ENCODE assay signal across 23 cellular contexts in genomic region chr1:217059401-217059800, GRCh38.
"Had no signal": no experiment of that assay in that cellular context is flagged by ENCODE, and none has a peak within 500 bp of the region (broad histone marks: within the 10 kb centered on the region; RNA-seq: fewer than 3 reads in every experiment).

No MANE protein-coding gene starts in this region.

- ATAC-seq: activated CD8-positive, alpha-beta T cell treated with anti-CD3 and anti-CD28 coated beads, Interleukin-2, amount 10 ng/mL, durations not matched to agents 7 days and 5 days; SK-N-SH treated with all-trans-retinoic acid at 6 μM for 48 hours had no signal

- H3K27ac ChIP-seq: adrenal gland, KMS-11, SJSA1 had no signal

- H3K4me2 ChIP-seq: KMS-11 had no signal

- H3K27ac Mint-ChIP-seq: activated CD8-positive, alpha-beta T cell treated with anti-CD3 and anti-CD28 coated beads, Interleukin-2, amount 10 ng/mL, durations not matched to agents 7 days and 5 days; activated naive CD8-positive, alpha-beta T cell treated with anti-CD3 and anti-CD28 coated beads, Interleukin-2, amount 10 ng/mL, durations not matched to agents 7 days and 5 days; T-helper 1 cell treated with Interleukin-12 subunit alpha and Interleukin-12 subunit beta and Interleukin-4 antibody, amounts not matched to agents 30 μg/mL and 1 μg/mL, for 36 hours had no signal

- H3K27me3 ChIP-seq: adrenal gland, SJSA1 had no signal

- H3K4me3 ChIP-seq: adrenal gland, SJSA1 had no signal

- H3K4me1 Mint-ChIP-seq: activated naive CD8-positive, alpha-beta T cell treated with anti-CD3 and anti-CD28 coated beads, Interleukin-2, amount 10 ng/mL, durations not matched to agents 7 days and 5 days had no signal

- DNase-seq: activated CD4-positive, alpha-beta T cell treated with anti-CD3 and anti-CD28 coated beads for 48 hours; activated CD4-positive, alpha-beta T cell treated with anti-CD3 and anti-CD28 coated beads, Interleukin-2, amount 50 U/mL, for 4 hours; activated CD4-positive, CD25-positive, alpha-beta regulatory T cell treated with anti-CD3 and anti-CD28 coated beads, Interleukin-2, amount 50 U/mL, for 72 hours; activated CD8-positive, alpha-beta memory T cell treated with anti-CD3 and anti-CD28 coated beads, Interleukin-2, amount 50 U/mL, for 48 hours; activated CD8-positive, alpha-beta T cell treated with anti-CD3 and anti-CD28 coated beads, Interleukin-2, amount 10 ng/mL, durations not matched to agents 7 days and 5 days; activated naive CD4-positive, alpha-beta T cell treated with anti-CD3 and anti-CD28 coated beads, Interleukin-2, amount 50 U/mL, for 16 hours; activated naive CD8-positive, alpha-beta T cell treated with anti-CD3 and anti-CD28 coated beads, Interleukin-2, amount 10 ng/mL, durations not matched to agents 7 days and 5 days; activated T-cell treated with anti-CD3 and anti-CD28 coated beads, Interleukin-2, amount 50 U/mL, for 1 hour; adrenal gland; anterior cingulate cortex; MV-4-11; NCI-H1105; NCI-H1436; NCI-H1694 treated with DMSO at 0.1 percent for 48 hours; NCI-H2029 treated with DMSO at 0.1 percent for 48 hours; NCI-H446; NCI-H524; NCI-H748 treated with DMSO at 0.1 percent for 48 hours; SHP77 had no signal

- H3K9me3 Mint-ChIP-seq: activated naive CD8-positive, alpha-beta T cell treated with anti-CD3 and anti-CD28 coated beads, Interleukin-2, amount 10 ng/mL, durations not matched to agents 7 days and 5 days; T-helper 1 cell treated with Interleukin-12 subunit alpha and Interleukin-12 subunit beta and Interleukin-4 antibody, amounts not matched to agents 30 μg/mL and 1 μg/mL, for 36 hours had no signal

- H3K36me3 Mint-ChIP-seq: activated naive CD8-positive, alpha-beta T cell treated with anti-CD3 and anti-CD28 coated beads, Interleukin-2, amount 10 ng/mL, durations not matched to agents 7 days and 5 days had no signal

- H3K36me3 ChIP-seq: adrenal gland, SJSA1 had no signal

- H3K4me3 Mint-ChIP-seq: activated CD8-positive, alpha-beta T cell treated with anti-CD3 and anti-CD28 coated beads, Interleukin-2, amount 10 ng/mL, durations not matched to agents 7 days and 5 days; activated naive CD8-positive, alpha-beta T cell treated with anti-CD3 and anti-CD28 coated beads, Interleukin-2, amount 10 ng/mL, durations not matched to agents 7 days and 5 days; T-helper 1 cell treated with Interleukin-12 subunit alpha and Interleukin-12 subunit beta and Interleukin-4 antibody, amounts not matched to agents 30 μg/mL and 1 μg/mL, for 36 hours had no signal

- H3K4me1 ChIP-seq: adrenal gland, SJSA1 had no signal

- H3K27me3 Mint-ChIP-seq: activated naive CD8-positive, alpha-beta T cell treated with anti-CD3 and anti-CD28 coated beads, Interleukin-2, amount 10 ng/mL, durations not matched to agents 7 days and 5 days had no signal

- H3K9me3 ChIP-seq: adrenal gland, SJSA1 had no signal
